Comparison of ENCODE assay signal across 1 cellular context in genomic region chr12:130971871-130972588, GRCh38.
TF ChIP-seq lines count a peak whose summit lies in the region.

No MANE protein-coding gene starts in this region.

TF ChIP-seq in HepG2, 621 proteins besides CTCF, POLR2A, EP300 and RAD21 (continued from another document and continues in another):
- no peak for TF ChIP-seq ZNF770 (CRISPR knock-in tag; IDR thresholded peaks at IDR 0.05)
- TF ChIP-seq CEBPG (CRISPR knock-in tag; IDR thresholded peaks at IDR 0.05), result 0 out of 2 replicates have a peak, but pooled peaks have one; percentile 14
- no peak for TF ChIP-seq GTF2F1 (IDR thresholded peaks at IDR 0.05; ENCODE audit: low read length)
- no peak for TF ChIP-seq ZNF496 (CRISPR knock-in tag; IDR thresholded peaks at IDR 0.05; ENCODE audit: insufficient replicate concordance)
- no peak for TF ChIP-seq ARNT (IDR thresholded peaks at IDR 0.05)
- TF ChIP-seq ZFP36L1 (CRISPR knock-in tag; IDR thresholded peaks at IDR 0.05), result no peak
- no peak for TF ChIP-seq ZNF75D (CRISPR knock-in tag; IDR thresholded peaks at IDR 0.05; ENCODE audit: borderline replicate concordance)
- TF ChIP-seq ZZZ3 (CRISPR knock-in tag; IDR thresholded peaks at IDR 0.05; ENCODE audit: borderline replicate concordance), result no peak
- TF ChIP-seq HMG20B (CRISPR knock-in tag; conservative IDR thresholded peaks at IDR 0.05), result no peak
- no peak; the same call in 1 of the 2 replicates for TF ChIP-seq ARID4A (CRISPR knock-in tag; IDR thresholded peaks at IDR 0.05; ENCODE audit: borderline replicate concordance)
- TF ChIP-seq ZNF576 (CRISPR knock-in tag; IDR thresholded peaks at IDR 0.05), result no peak
- TF ChIP-seq FOXC1 (CRISPR knock-in tag; IDR thresholded peaks at IDR 0.05; ENCODE audit: borderline replicate concordance), result no peak
- peak; percentile 23; the same call in 1 of the 2 replicates for TF ChIP-seq ZNF441 (CRISPR knock-in tag; IDR thresholded peaks at IDR 0.05; ENCODE audit: borderline replicate concordance)
- TF ChIP-seq SOX5 (CRISPR knock-in tag; IDR thresholded peaks at IDR 0.05; ENCODE audit: borderline replicate concordance), result peak; percentile 49; the same call in 1 of the 2 replicates
- no peak for TF ChIP-seq IKZF4 (CRISPR knock-in tag; IDR thresholded peaks at IDR 0.05; ENCODE audit: borderline replicate concordance, low read depth, not compliant biosample characterization)
- TF ChIP-seq CENPX (CRISPR knock-in tag; IDR thresholded peaks at IDR 0.05), result no peak
- TF ChIP-seq ZNF691 (CRISPR knock-in tag; IDR thresholded peaks at IDR 0.05; ENCODE audit: borderline replicate concordance, low read depth), result no peak
- no peak for TF ChIP-seq AGO2 (optimal IDR thresholded peaks at IDR 0.05; ENCODE audit: low read depth, low read length)
- peak; percentile 88 for TF ChIP-seq HNF4A (CRISPR knock-in tag; IDR thresholded peaks at IDR 0.05)
- TF ChIP-seq KLF9 (CRISPR knock-in tag; IDR thresholded peaks at IDR 0.05; ENCODE audit: low read depth), result no peak
- no peak for TF ChIP-seq PPARG (CRISPR knock-in tag; conservative IDR thresholded peaks at IDR 0.05)
- TF ChIP-seq TFDP1 (CRISPR knock-in tag; IDR thresholded peaks at IDR 0.05; ENCODE audit: borderline replicate concordance), result no peak
- TF ChIP-seq REPIN1 (CRISPR knock-in tag; IDR thresholded peaks at IDR 0.05; ENCODE audit: borderline replicate concordance, low read depth), result peak; percentile 37; the same call in 1 of the 2 replicates
- no peak for TF ChIP-seq TOPORS (CRISPR knock-in tag; IDR thresholded peaks at IDR 0.05)
- no peak for TF ChIP-seq TERF1 (CRISPR knock-in tag; IDR thresholded peaks at IDR 0.05)
- no peak for TF ChIP-seq RBM39 (IDR thresholded peaks at IDR 0.05; ENCODE audit: low read depth, low read length, poor library complexity, severe bottlenecking)
- 0 out of 2 replicates have a peak, but pooled peaks have one; percentile 38 for TF ChIP-seq MXD4 (CRISPR knock-in tag; IDR thresholded peaks at IDR 0.05)
- TF ChIP-seq FOSL1 (CRISPR knock-in tag; IDR thresholded peaks at IDR 0.05; ENCODE audit: borderline replicate concordance), result no peak
- TF ChIP-seq ZNF512 (CRISPR knock-in tag; IDR thresholded peaks at IDR 0.05), result no peak
- no peak for TF ChIP-seq POLR2AphosphoS5 (IDR thresholded peaks at IDR 0.05; ENCODE audit: low read depth, low read length)
- 0 out of 2 replicates have a peak, but pooled peaks have one; percentile 23 for TF ChIP-seq JUND (CRISPR knock-in tag; IDR thresholded peaks at IDR 0.05)
- TF ChIP-seq HIC2 (CRISPR knock-in tag; IDR thresholded peaks at IDR 0.05; ENCODE audit: low read depth), result no peak
- 0 out of 2 replicates have a peak, but pooled peaks have one; percentile 22 for TF ChIP-seq ATF1 (CRISPR knock-in tag; IDR thresholded peaks at IDR 0.05)
- no peak for TF ChIP-seq FOXM1 (CRISPR knock-in tag; IDR thresholded peaks at IDR 0.05)
- TF ChIP-seq ZFP41 (CRISPR knock-in tag; IDR thresholded peaks at IDR 0.05; ENCODE audit: borderline replicate concordance), result no peak
- TF ChIP-seq NCOA5 (CRISPR knock-in tag; IDR thresholded peaks at IDR 0.05), result no peak
- TF ChIP-seq ZNF121 (CRISPR knock-in tag; IDR thresholded peaks at IDR 0.05), result no peak
- TF ChIP-seq SRF (IDR thresholded peaks at IDR 0.05; ENCODE audit: low read depth, low read length), result no peak
- no peak for TF ChIP-seq CENPT (CRISPR knock-in tag; IDR thresholded peaks at IDR 0.05; ENCODE audit: low read depth)
- no peak for TF ChIP-seq ATRX (CRISPR knock-in tag; IDR thresholded peaks at IDR 0.05; ENCODE audit: borderline replicate concordance)
- TF ChIP-seq HNRNPK (IDR thresholded peaks at IDR 0.05; ENCODE audit: low read depth, low read length, poor library complexity, severe bottlenecking), result no peak
- TF ChIP-seq ZNF564 (CRISPR knock-in tag; IDR thresholded peaks at IDR 0.05), result no peak
- TF ChIP-seq PRDM15 (CRISPR knock-in tag; IDR thresholded peaks at IDR 0.05), result no peak
- no peak for TF ChIP-seq NFYC (CRISPR knock-in tag; IDR thresholded peaks at IDR 0.05)
- TF ChIP-seq ZNF558 (CRISPR knock-in tag; IDR thresholded peaks at IDR 0.05; ENCODE audit: borderline replicate concordance), result no peak
- no peak for TF ChIP-seq BORCS8-MEF2B (CRISPR knock-in tag; IDR thresholded peaks at IDR 0.05)
- no peak for TF ChIP-seq CSRNP2 (CRISPR knock-in tag; conservative IDR thresholded peaks at IDR 0.05; ENCODE audit: low read depth)
- no peak for TF ChIP-seq ZNF383 (CRISPR knock-in tag; IDR thresholded peaks at IDR 0.05; ENCODE audit: borderline replicate concordance)
- TF ChIP-seq CBFB (CRISPR knock-in tag; IDR thresholded peaks at IDR 0.05), result no peak
